ENCODE assay signal across 1 cellular context in genomic region chr6:2765166-2765895, GRCh38.
TF ChIP-seq lines count a peak whose summit lies in the region.

Gene WRNIP1, plus strand, starts transcription at chr6:2765393. Its CDS starts 230 bp downstream, at chr6:2765623.

TF ChIP-seq in H1, 55 proteins besides CTCF, POLR2A, EP300 and RAD21 (continued from another document):
- TF ChIP-seq SRF (IDR thresholded peaks at IDR 0.05; ENCODE audit: low read depth, low read length) (no peak), NRF1 (IDR thresholded peaks at IDR 0.05; ENCODE audit: low read depth, low read length) (no peak), EGR1 (IDR thresholded peaks at IDR 0.05; ENCODE audit: borderline replicate concordance, low read depth, low read length) (peak; percentile 93), E2F6 (IDR thresholded peaks at IDR 0.05) (peak; percentile 55; the same call in 1 of the 2 replicates), CTBP2 (IDR thresholded peaks at IDR 0.05; ENCODE audit: borderline replicate concordance, insufficient read depth, insufficient read length, low read length) (no peak), YY1 (IDR thresholded peaks at IDR 0.05; ENCODE audit: low read depth, low read length) (peak; percentile 89), TAF1 (IDR thresholded peaks at IDR 0.05; ENCODE audit: low read depth, low read length) (0 out of 2 replicates have a peak, but pooled peaks have one; percentile 5), JUND (IDR thresholded peaks at IDR 0.05; ENCODE audit: low read length) (no peak), POLR2AphosphoS5 (IDR thresholded peaks at IDR 0.05; ENCODE audit: low read depth, low read length) (peak; percentile 26; the same call in 1 of the 2 replicates), RFX5 (IDR thresholded peaks at IDR 0.05; ENCODE audit: borderline replicate concordance, low read depth, low read length) (no peak), KDM4A (IDR thresholded peaks at IDR 0.05; ENCODE audit: low read depth, low read length, severe bottlenecking) (peak; percentile 82), SIN3A (conservative IDR thresholded peaks at IDR 0.05 in 1 of 2, IDR thresholded peaks at IDR 0.05 in 1 of 2; ENCODE audit: low read depth in 1 of 2, low read length in 2 of 2) (peak; percentile 28 to 65; a peak in 2 of 4 replicates), SUZ12 (IDR thresholded peaks at IDR 0.05; ENCODE audit: low read length) (peak; percentile 72; the same call in 1 of the 2 replicates), POU5F1 (IDR thresholded peaks at IDR 0.05; ENCODE audit: low read depth, low read length) (no peak), EZH2 (IDR thresholded peaks at IDR 0.05; ENCODE audit: low read depth, low read length, severe bottlenecking) (no peak), BACH1 (IDR thresholded peaks at IDR 0.05; ENCODE audit: low read length) (peak; percentile 97), CBX5 (IDR thresholded peaks at IDR 0.05; ENCODE audit: low read depth, low read length) (no peak), TAF7 (optimal IDR thresholded peaks at IDR 0.05; ENCODE audit: borderline replicate concordance, low read depth, low read length) (peak; percentile 54), CREB1 (IDR thresholded peaks at IDR 0.05) (peak; percentile 57), NANOG (IDR thresholded peaks at IDR 0.05; ENCODE audit: insufficient read depth, low read depth, low read length, poor library complexity, severe bottlenecking) (no peak), JUN (IDR thresholded peaks at IDR 0.05; ENCODE audit: low read depth, low read length) (0 out of 2 replicates have a peak, but pooled peaks have one; percentile 14), SIX5 (IDR thresholded peaks at IDR 0.05; ENCODE audit: low read depth, low read length) (peak; percentile 76), KDM1A (IDR thresholded peaks at IDR 0.05; ENCODE audit: borderline replicate concordance, low read length) (peak; percentile 39; the same call in 1 of the 2 replicates), RBBP5 (IDR thresholded peaks at IDR 0.05; ENCODE audit: borderline replicate concordance, low read depth, low read length) (peak; percentile 98; the same call in 1 of the 2 replicates), FOSL1 (IDR thresholded peaks at IDR 0.05; ENCODE audit: insufficient read depth, low read depth, low read length) (peak; percentile 59; the same call in 1 of the 2 replicates), SP4 (IDR thresholded peaks at IDR 0.05; ENCODE audit: low read length) (no peak), BCL11A (IDR thresholded peaks at IDR 0.05; ENCODE audit: low read depth in 2 of 2, low read length in 2 of 2) (no peak), SIRT6 (IDR thresholded peaks at IDR 0.05; ENCODE audit: low read length) (no peak), HDAC2 (IDR thresholded peaks at IDR 0.05; ENCODE audit: borderline replicate concordance in 1 of 2, low read depth in 2 of 2, low read length in 2 of 2) (peak; percentile 89 to 98)
